23 cellular contexts compared by ENCODE assay signal in genomic region chr11:111406589-111406988, GRCh38. TPM values are rescaled to one million over a fixed set of nuclear protein-coding genes. Genes with fewer than 3 reads are reported as not detected.
DNase-seq lines count a peak whose midpoint lies in the region; ATAC-seq, FAIRE-seq and TF ChIP-seq lines count a peak whose summit lies in the region.
"Had no signal": no experiment of that assay in that cellular context is flagged by ENCODE, and none has a peak within 500 bp of the region (broad histone marks: within the 10 kb centered on the region; RNA-seq: fewer than 3 reads in every experiment).

No MANE protein-coding gene starts in this region.

- H3K9me3 ChIP-seq in OCI-LY1 (ENCODE audit: low read length) = peaks cover 19% of the 10 kb centered on the region
- H3K9me3 ChIP-seq in sigmoid colon = no peaks in the 10 kb centered on the region
- H3K9me3 ChIP-seq in CD8-positive, alpha-beta memory T cell (ENCODE audit: low read length) = no peaks in the 10 kb centered on the region
- no peaks in the 10 kb centered on the region for H3K9me3 ChIP-seq in HAP-1

- DNase-seq in GM12892 (ENCODE audit: insufficient read length) = no peak
- peak; percentile 39 for DNase-seq in astrocyte of the hippocampus (ENCODE audit: low read depth, low spot score)
- no peak for DNase-seq in sigmoid colon
- no peak for DNase-seq in CD8-positive, alpha-beta memory T cell
- DNase-seq in HAP-1 (ENCODE audit: low spot score in 2 of 2) = no peak
- DNase-seq: Calu3; CD4-positive, alpha-beta T cell; GF-D8; H7; IMR-90; Kasumi-1; NCI-H1436; NCI-H2029; NCI-H2171; NCI-H446 treated with DMSO at 0.1 percent for 48 hours; NCI-H748 treated with DMSO at 0.1 percent for 48 hours; Right ventricle myocardium superior had no signal

- no peak overlapping the region; the same call in 1 of the 2 replicates for H3K4me2 ChIP-seq in OCI-LY1 (ENCODE audit: low read length)

- H3K79me2 ChIP-seq in OCI-LY1 (ENCODE audit: insufficient read depth, low read length) = no peaks in the 10 kb centered on the region

- H3K27me3 Mint-ChIP-seq in CD8-positive, alpha-beta memory T cell = peaks cover 3 to 5% of the 10 kb centered on the region in 2 donors
- H3K27me3 Mint-ChIP-seq: B cell; CD4-positive, alpha-beta T cell had no signal

- no peaks in the 10 kb centered on the region for H3K9me2 ChIP-seq in OCI-LY1 (ENCODE audit: low read depth, low read length)

- H2AFZ ChIP-seq in OCI-LY1 (ENCODE audit: low read length) = no peak overlapping the region

- intact Hi-C loops in sigmoid colon (cut with DNase I) = no loop called here

- TF ChIP-seq CTCF in OCI-LY1 (IDR thresholded peaks at IDR 0.05; ENCODE audit: low read length) (no peak), sigmoid colon (IDR thresholded peaks at IDR 0.05) (no peak)

- no peak overlapping the region for H3K27ac Mint-ChIP-seq in CD8-positive, alpha-beta memory T cell
- H3K27ac Mint-ChIP-seq: B cell; CD4-positive, alpha-beta T cell had no signal

- no peak overlapping the region for H3K4me3 Mint-ChIP-seq in CD8-positive, alpha-beta memory T cell
- H3K4me3 Mint-ChIP-seq: B cell; CD4-positive, alpha-beta T cell had no signal

- H3K36me3 ChIP-seq in OCI-LY1 (ENCODE audit: insufficient read depth, low read length) = peaks cover 26% of the 10 kb centered on the region
- H3K36me3 ChIP-seq in sigmoid colon = no peaks in the 10 kb centered on the region
- H3K36me3 ChIP-seq in CD8-positive, alpha-beta memory T cell (ENCODE audit: insufficient read depth, low read length) = no peaks in the 10 kb centered on the region
- H3K36me3 ChIP-seq in HAP-1 (replicated peaks) = no peaks in the 10 kb centered on the region

- H3K4me3 ChIP-seq in OCI-LY1 (ENCODE audit: low read depth, low read length, poor library complexity, severe bottlenecking) (no peak overlapping the region), sigmoid colon (no peak overlapping the region), HAP-1 (no peak overlapping the region)
- no peak overlapping the region for H3K4me3 ChIP-seq in CD8-positive, alpha-beta memory T cell (ENCODE audit: low read length)
- H3K4me3 ChIP-seq: SK-N-MC had no signal

- H3F3A ChIP-seq in OCI-LY1 (ENCODE audit: insufficient read depth, low read length) = no peaks in the 10 kb centered on the region

- POLR2A ChIA-PET in CD8-positive, alpha-beta memory T cell (lab: Charles Lee) = no interaction called here

- H3K9ac ChIP-seq in OCI-LY1 (ENCODE audit: low read length) = peak overlapping the region; percentile 7; the same call in 1 of the 2 replicates

- no peaks in the 10 kb centered on the region for H4K20me1 ChIP-seq in OCI-LY1 (ENCODE audit: insufficient read depth, low read length)

- no peak for TF ChIP-seq POLR2A in GM12892 (IDR thresholded peaks at IDR 0.05; ENCODE audit: low read depth, low read length)
- no peak for TF ChIP-seq POLR2A in sigmoid colon (IDR thresholded peaks at IDR 0.05)

- FAIRE-seq in GM12892 (lab: Jason Lieb, UNC) = peak; percentile 61
- FAIRE-seq: GM19239 had no signal

- peak overlapping the region; percentile 49 for H3K27ac ChIP-seq in OCI-LY1 (ENCODE audit: low read depth, low read length, poor library complexity, severe bottlenecking)
- no peak overlapping the region for H3K27ac ChIP-seq in sigmoid colon
- H3K27ac ChIP-seq in CD8-positive, alpha-beta memory T cell (ENCODE audit: low read depth, low read length) = no peak overlapping the region
- H3K27ac ChIP-seq: SK-N-MC had no signal

- ATAC-seq in GM21825 (IDR thresholded peaks at IDR 0.05; ENCODE audit: unreplicated experiment) = no peak
- ATAC-seq: Panc1 had no signal

- peaks cover 0 to 3% (median 0%) of the 10 kb centered on the region in 5 donors for H3K9me3 Mint-ChIP-seq in CD8-positive, alpha-beta memory T cell
- H3K9me3 Mint-ChIP-seq: CD4-positive, alpha-beta T cell had no signal

- 71 to 72% methylated on average over 1 of the region's 1 CpG for WGBS in sigmoid colon, 2 donors

- in situ Hi-C loops in HAP-1 (cut with MboI; ENCODE audit: low sequenced_read_pairs) = no loop called here

- no peaks in the 10 kb centered on the region for H3K36me3 Mint-ChIP-seq in CD8-positive, alpha-beta memory T cell

- H3K27me3 ChIP-seq in OCI-LY1 (ENCODE audit: insufficient read depth, low read length) = no peaks in the 10 kb centered on the region
- H3K27me3 ChIP-seq in sigmoid colon = no peaks in the 10 kb centered on the region
- H3K27me3 ChIP-seq in CD8-positive, alpha-beta memory T cell (ENCODE audit: insufficient read depth, low read length, poor library complexity, severe bottlenecking) = no peaks in the 10 kb centered on the region
- H3K27me3 ChIP-seq in HAP-1 (ENCODE audit: low read depth) = peaks cover 3% of the 10 kb centered on the region

- H3K4me1 Mint-ChIP-seq in CD8-positive, alpha-beta memory T cell = no peaks in the 10 kb centered on the region

- H3K4me1 ChIP-seq in OCI-LY1 (ENCODE audit: insufficient read depth, low read length, severe bottlenecking) = peaks cover 57% of the 10 kb centered on the region
- H3K4me1 ChIP-seq in sigmoid colon = no peaks in the 10 kb centered on the region
- no peaks in the 10 kb centered on the region for H3K4me1 ChIP-seq in CD8-positive, alpha-beta memory T cell (ENCODE audit: insufficient read depth, low read length)
- no peaks in the 10 kb centered on the region for H3K4me1 ChIP-seq in HAP-1

- CTCF ChIA-PET in CD8-positive, alpha-beta memory T cell (lab: Charles Lee) = no interaction called here

- TF ChIP-seq EP300 in sigmoid colon (IDR thresholded peaks at IDR 0.05) = no peak

RNA-seq across cellular contexts. Expression of gene POU2AF1, which starts 27.5 kb away (rescaled TPM):
- polyA plus RNA-seq in GM12892 (2012; ENCODE audit: missing spikeins) = 151 TPM
- under 1 TPM in 1 of 4 donors, not detected in 3; 0.16 TPM for total RNA-seq in sigmoid colon
- polyA plus RNA-seq in sigmoid colon = 10 to 100 TPM in 1 of 3 donors, 1 to 10 TPM in 1, under 1 TPM in 1; 0.92 to 27.0 (median 1.2) TPM
- total RNA-seq in CD8-positive, alpha-beta memory T cell = 1 to 10 TPM; 1.5 to 2.3 TPM
- not detected for polyA plus RNA-seq in CD8-positive, alpha-beta memory T cell
- total RNA-seq: Calu3, H7, IMR-90 had no signal
- polyA plus RNA-seq: IMR-90 had no signal
